ENCODE assay signal across 8 cellular contexts in the genomic region with DNA sequence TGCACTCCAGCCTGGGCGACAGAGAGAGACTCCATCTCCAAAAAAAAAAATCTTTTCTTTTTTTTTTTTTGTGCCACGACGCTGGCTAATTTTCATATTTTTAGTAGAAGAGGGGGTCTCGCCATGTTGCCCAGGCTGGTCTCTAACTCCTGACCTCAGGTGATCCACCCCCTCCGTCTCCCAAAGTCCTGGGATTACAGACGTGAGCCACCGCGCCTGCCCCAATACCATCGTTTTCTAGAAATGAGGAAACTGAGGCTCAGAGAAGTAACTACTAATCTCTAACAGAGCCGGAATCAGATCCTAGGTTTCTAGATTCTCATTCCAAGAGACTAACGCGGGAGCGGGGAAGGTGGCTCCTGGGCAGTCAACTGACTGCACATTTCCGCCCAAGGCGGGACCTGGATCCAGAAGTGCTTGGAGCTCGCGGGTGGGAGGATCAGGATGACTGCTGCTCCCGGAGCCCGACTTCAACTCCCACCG. TPM values are rescaled to one million over a fixed set of nuclear protein-coding genes. Genes with fewer than 3 reads are reported as not detected.
DNase-seq lines count a peak whose midpoint lies in the region; ATAC-seq and TF ChIP-seq lines count a peak whose summit lies in the region.

No MANE protein-coding gene starts in this region.

- H3K36me3 ChIP-seq in psoas muscle (ENCODE audit: insufficient read depth in 1 of 2, low read depth in 1 of 2) = peaks cover 0 to 6% of the 10 kb centered on the region in 2 donors

- intact Hi-C loops in psoas muscle (cut with DNase I) = loop anchor here (1.0 to 2.0 kb wide), 2 partner anchors 50 to 51 kb away; partner anchors contain the start of gene GRK2 (in 2 of the 2)

- peaks cover 16% of the 10 kb centered on the region for H3K4me1 ChIP-seq in psoas muscle

- no peak for TF ChIP-seq CTCF in WI38 (IDR thresholded peaks at IDR 0.05; ENCODE audit: low read depth, low read length)
- TF ChIP-seq CTCF in psoas muscle (IDR thresholded peaks at IDR 0.05) = no peak

- H3K27ac ChIP-seq in psoas muscle = peak overlapping the region; percentile 86

- DNase-seq in NCI-H345 treated with DMSO at 0.1 percent for 48 hours (lab: John Stamatoyannopoulos, UW; ENCODE audit: unreplicated experiment) = peak; percentile 79
- DNase-seq in NCI-H345 (lab: John Stamatoyannopoulos, UW) = no peak
- DNase-seq in glomerular endothelial cell (ENCODE audit: extremely low read depth, low read depth, low spot score) = peak; percentile 4
- no peak for DNase-seq in psoas muscle
- DNase-seq in MV-4-11 (lab: John Stamatoyannopoulos, UW) = no peak
- no peak for DNase-seq in RPMI8226

- ATAC-seq in HG03097 (IDR thresholded peaks at IDR 0.05; ENCODE audit: low FRiP score, unreplicated experiment) (peak; percentile 23), psoas muscle (peak; percentile 35 to 62 (median 58))

- H3K27me3 ChIP-seq in psoas muscle (ENCODE audit: insufficient read depth in 3 of 3, low read length in 2 of 3) = no peaks in the 10 kb centered on the region

- 0 to 1% (median 0%) methylated on average over 20 of the region's 20 CpGs for WGBS in psoas muscle, 3 donors

- H3K9me3 ChIP-seq in psoas muscle = no peaks in the 10 kb centered on the region

- H3K4me3 ChIP-seq in WI38 (ENCODE audit: low read depth, low read length) = peak overlapping the region; percentile 77
- peak overlapping the region; percentile 97 for H3K4me3 ChIP-seq in psoas muscle

RNA-seq across cellular contexts. Expression of gene SSH3, which starts 13.6 kb away (rescaled TPM):
- total RNA-seq in glomerular endothelial cell = 16.7 and 19.2 TPM in 2 replicates
- total RNA-seq in psoas muscle = 10 to 100 TPM in 1 of 4 donors, 1 to 10 TPM in 3; 3.7 to 10.1 (median 6.9) TPM
- polyA plus RNA-seq in psoas muscle = 1 to 10 TPM; 3.0 to 5.0 (median 4.2) TPM

RNA-seq across cellular contexts. Expression of gene ANKRD13D, which starts 27.8 kb away (rescaled TPM):
- total RNA-seq in glomerular endothelial cell = 27.9 and 44.2 TPM in 2 replicates
- total RNA-seq in psoas muscle = 1 to 10 TPM; 4.1 to 8.6 (median 7.8) TPM
- polyA plus RNA-seq in psoas muscle = 1 to 10 TPM; 4.6 to 7.0 (median 5.9) TPM

RNA-seq across cellular contexts. Expression of gene POLD4, which starts 36.4 kb away (rescaled TPM):
- 120 and 151 TPM in 2 replicates for total RNA-seq in glomerular endothelial cell
- total RNA-seq in psoas muscle = 10 to 100 TPM; 31.8 to 89.8 (median 56.1) TPM
- polyA plus RNA-seq in psoas muscle = 10 to 100 TPM; 72.6 to 74.9 (median 73.3) TPM

RNA-seq across cellular contexts. Expression of gene GRK2, which starts 50.6 kb away (rescaled TPM):
- total RNA-seq in glomerular endothelial cell = 45.8 and 72.7 TPM in 2 replicates
- 10 to 100 TPM; 41.7 to 46.8 (median 46.1) TPM for total RNA-seq in psoas muscle
- 10 to 100 TPM; 37.3 to 56.8 (median 46.2) TPM for polyA plus RNA-seq in psoas muscle

RNA-seq across cellular contexts. Expression of gene CLCF1, which starts 56.5 kb away (rescaled TPM):
- total RNA-seq in glomerular endothelial cell = 6.2 and 6.9 TPM in 2 replicates
- total RNA-seq in psoas muscle = 1 to 10 TPM in 1 of 4 donors, under 1 TPM in 3; 0.44 to 1.5 (median 0.82) TPM
- 1 to 10 TPM in 1 of 3 donors, under 1 TPM in 2; 0.47 to 6.5 (median 0.62) TPM for polyA plus RNA-seq in psoas muscle

Comparison
In these comparisons a context has a peak if more than half of its experiments do, and no peak if none do; other contexts are left out.
1. DNase-seq: peak in NCI-H345 treated with DMSO at 0.1 percent for 48 hours (single experiment) and glomerular endothelial cell (single experiment); none in NCI-H345 (single experiment), psoas muscle (0 of 2), MV-4-11 (single experiment) and RPMI8226 (single experiment).